24 cellular contexts compared by ENCODE assay signal in the genomic region with DNA sequence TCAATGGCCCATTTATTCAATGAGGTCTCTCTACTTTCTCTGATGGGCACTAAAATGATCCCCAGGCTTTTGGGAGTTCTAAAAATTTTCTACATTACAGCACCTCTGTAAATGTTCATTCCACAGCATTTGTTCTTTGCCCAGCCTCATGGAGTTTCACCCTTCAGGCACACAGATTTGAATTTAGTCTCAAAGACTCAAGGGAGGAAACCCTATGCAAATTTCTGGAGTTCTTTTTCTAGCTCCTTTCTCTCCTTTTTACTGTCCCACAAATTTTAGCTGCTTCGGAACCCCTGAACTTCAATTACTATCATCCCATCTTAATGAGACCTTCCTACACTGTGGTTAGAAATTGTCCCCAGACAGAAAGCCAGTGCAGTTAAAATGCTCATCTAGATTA. TPM values are rescaled to one million over a fixed set of nuclear protein-coding genes. Genes with fewer than 3 reads are reported as not detected.
A peak's percentile ranks its signal among the peaks of the same experiment; 100 is the strongest.
DNase-seq lines count a peak whose midpoint lies in the region; ATAC-seq and TF ChIP-seq lines count a peak whose summit lies in the region.
"Had no signal": no experiment of that assay in that cellular context is flagged by ENCODE, and none has a peak within 500 bp of the region (broad histone marks: within the 10 kb centered on the region; RNA-seq: fewer than 3 reads in every experiment).

No MANE protein-coding gene starts in this region.

- H3K4me1 Mint-ChIP-seq in neural progenitor cell, result no peaks in the 10 kb centered on the region
- H3K4me1 Mint-ChIP-seq: CD14-positive monocyte; CD8-positive, alpha-beta memory T cell had no signal

- no peak overlapping the region for H3K18ac ChIP-seq in neuronal stem cell (ENCODE audit: low read length)

- no CpG with 5 or more reads among the region's 1 CpG for WGBS in neuronal stem cell (ENCODE audit: extremely low coverage in 2 of 2, insufficient read length in 2 of 2, insufficient replicate concordance in 1 of 2), 2 donors

- H3K4me3 Mint-ChIP-seq in neural progenitor cell, result no peak overlapping the region
- H3K4me3 Mint-ChIP-seq: CD14-positive monocyte; CD4-positive, alpha-beta T cell; CD8-positive, alpha-beta memory T cell; HFFc6 had no signal

- no peak overlapping the region for H2BK5ac ChIP-seq in neuronal stem cell (ENCODE audit: low read length)

- no peaks in the 10 kb centered on the region for H3K79me1 ChIP-seq in neuronal stem cell (ENCODE audit: low read depth, low read length)

- no peak overlapping the region for H2AK5ac ChIP-seq in neuronal stem cell (ENCODE audit: low read depth, low read length)

- H2BK12ac ChIP-seq in neuronal stem cell (ENCODE audit: low read length), result no peak overlapping the region

- no peak overlapping the region for H3K14ac ChIP-seq in neuronal stem cell (ENCODE audit: low read length)

- no peaks in the 10 kb centered on the region for H3K9me3 ChIP-seq in DOHH2 (ENCODE audit: control insufficient read depth, insufficient read depth, low read length)
- no peaks in the 10 kb centered on the region for H3K9me3 ChIP-seq in OCI-LY1 (ENCODE audit: low read length)
- H3K9me3 ChIP-seq in neural progenitor cell (ENCODE audit: low read depth), result no peaks in the 10 kb centered on the region
- H3K9me3 ChIP-seq in neuronal stem cell (replicated peaks in 1 of 2; ENCODE audit: control insufficient read depth in 2 of 2, insufficient read depth in 1 of 2, low read depth in 1 of 2, low read length in 2 of 2), result no peaks in the 10 kb centered on the region
- H3K9me3 ChIP-seq: A549; BE2C; BLaER1 treated with 17β-estradiol and CSF1 and Interleukin-3, amounts not matched to agents 10 nM and 100 nM; HAP-1 had no signal

- no peaks in the 10 kb centered on the region for H3K36me3 Mint-ChIP-seq in neural progenitor cell
- H3K36me3 Mint-ChIP-seq: CD14-positive monocyte; CD8-positive, alpha-beta memory T cell had no signal

- H3K27ac Mint-ChIP-seq in neural progenitor cell, result no peak overlapping the region
- H3K27ac Mint-ChIP-seq: CD14-positive monocyte; CD4-positive, alpha-beta T cell; HFFc6 had no signal

- peaks cover 3% of the 10 kb centered on the region for H3K27me3 Mint-ChIP-seq in neural progenitor cell (ENCODE audit: insufficient read depth, low read depth)
- H3K27me3 Mint-ChIP-seq: CD4-positive, alpha-beta T cell had no signal

- no peak overlapping the region for H4K91ac ChIP-seq in neuronal stem cell (ENCODE audit: low read depth, low read length, poor library complexity)

- H3K36me3 ChIP-seq in DOHH2 (ENCODE audit: control insufficient read depth, low read length), result no peaks in the 10 kb centered on the region
- H3K36me3 ChIP-seq in OCI-LY1 (ENCODE audit: insufficient read depth, low read length), result no peaks in the 10 kb centered on the region
- no peaks in the 10 kb centered on the region for H3K36me3 ChIP-seq in neural progenitor cell
- no peaks in the 10 kb centered on the region for H3K36me3 ChIP-seq in neuronal stem cell (replicated peaks in 1 of 2; ENCODE audit: control insufficient read depth in 2 of 2, insufficient read depth in 2 of 2, low read length in 2 of 2)
- H3K36me3 ChIP-seq: BE2C; BLaER1 treated with 17β-estradiol and CSF1 and Interleukin-3, amounts not matched to agents 10 nM and 100 nM; HAP-1 had no signal

- H4K20me1 ChIP-seq in DOHH2 (ENCODE audit: control insufficient read depth, insufficient read depth, low read depth, low read length) (no peaks in the 10 kb centered on the region), OCI-LY1 (ENCODE audit: insufficient read depth, low read length) (no peaks in the 10 kb centered on the region), neural progenitor cell (ENCODE audit: low read depth) (no peaks in the 10 kb centered on the region)
- H4K20me1 ChIP-seq: BLaER1 treated with 17β-estradiol and CSF1 and Interleukin-3, amounts not matched to agents 10 nM and 100 nM had no signal

- H3K9ac ChIP-seq in OCI-LY1 (ENCODE audit: low read length) (no peak overlapping the region), neural progenitor cell (no peak overlapping the region), neuronal stem cell (ENCODE audit: low read depth, low read length, poor library complexity) (no peak overlapping the region)
- H3K9ac ChIP-seq: BLaER1 treated with 17β-estradiol and CSF1 and Interleukin-3, amounts not matched to agents 10 nM and 100 nM had no signal

- DNase-seq in neural progenitor cell (ENCODE audit: low spot score) (no peak), neuronal stem cell (ENCODE audit: low spot score) (no peak)
- DNase-seq: 8988T; ACHN; AML-193; BE2C; Calu3; CD4-positive, alpha-beta T cell; CD8-positive, alpha-beta memory T cell; COR-L47; DMS53; DMS79 treated with DMSO at 0.1 percent for 48 hours; GOT3; HFFc6 had no signal

- H3K4ac ChIP-seq in neuronal stem cell (ENCODE audit: low read length), result no peak overlapping the region

- H3F3A ChIP-seq in DOHH2 (ENCODE audit: control insufficient read depth, insufficient read depth), result no peaks in the 10 kb centered on the region; the same call in 1 of the 2 replicates
- H3F3A ChIP-seq in OCI-LY1 (ENCODE audit: insufficient read depth, low read length), result no peaks in the 10 kb centered on the region
- H3F3A ChIP-seq in neural progenitor cell (ENCODE audit: low read depth), result no peaks in the 10 kb centered on the region

- H4K8ac ChIP-seq in neuronal stem cell (ENCODE audit: low read depth, low read length), result no peak overlapping the region

- H2BK15ac ChIP-seq in neuronal stem cell (ENCODE audit: low read length), result no peak overlapping the region

- H3K27me3 ChIP-seq in DOHH2 (ENCODE audit: control insufficient read depth, low read length) (no peaks in the 10 kb centered on the region), OCI-LY1 (ENCODE audit: insufficient read depth, low read length) (no peaks in the 10 kb centered on the region), neural progenitor cell (no peaks in the 10 kb centered on the region), neuronal stem cell (ENCODE audit: control insufficient read depth in 3 of 3, insufficient read depth in 3 of 3, low read depth in 1 of 3, low read length in 3 of 3) (no peaks in the 10 kb centered on the region)
- H3K27me3 ChIP-seq: BE2C; BLaER1 treated with 17β-estradiol and CSF1 and Interleukin-3, amounts not matched to agents 10 nM and 100 nM had no signal

- H3K4me1 ChIP-seq in DOHH2 (ENCODE audit: control insufficient read depth, low read length), result peaks cover 27% of the 10 kb centered on the region
- peaks cover 22% of the 10 kb centered on the region for H3K4me1 ChIP-seq in OCI-LY1 (ENCODE audit: insufficient read depth, low read length, severe bottlenecking)
- no peaks in the 10 kb centered on the region for H3K4me1 ChIP-seq in neural progenitor cell
- no peaks in the 10 kb centered on the region for H3K4me1 ChIP-seq in neuronal stem cell (ENCODE audit: control insufficient read depth in 2 of 2, insufficient read depth in 1 of 2, low read depth in 1 of 2, low read length in 2 of 2)
- H3K4me1 ChIP-seq: A549; BE2C; BLaER1 treated with 17β-estradiol and CSF1 and Interleukin-3, amounts not matched to agents 10 nM and 100 nM; HAP-1 had no signal

- ATAC-seq in HG02870 (IDR thresholded peaks at IDR 0.05; ENCODE audit: unreplicated experiment), result peak; percentile 68
- no peak for ATAC-seq in HG03460 (IDR thresholded peaks at IDR 0.05; ENCODE audit: unreplicated experiment)
- no peak for ATAC-seq in GM19467 (IDR thresholded peaks at IDR 0.05; ENCODE audit: unreplicated experiment)
- ATAC-seq: A549, GM12878 had no signal

- peak overlapping the region; percentile 65 for H3K4me3 ChIP-seq in DOHH2 (ENCODE audit: low read length)
- no peak overlapping the region for H3K4me3 ChIP-seq in OCI-LY1 (ENCODE audit: low read depth, low read length, poor library complexity, severe bottlenecking)
- H3K4me3 ChIP-seq in neural progenitor cell, result no peak overlapping the region
- no peak overlapping the region for H3K4me3 ChIP-seq in neuronal stem cell (ENCODE audit: low read length in 2 of 2)
- H3K4me3 ChIP-seq: A549; BLaER1 treated with 17β-estradiol and CSF1 and Interleukin-3, amounts not matched to agents 10 nM and 100 nM; GM12878; HAP-1 had no signal

- H3K79me2 ChIP-seq in DOHH2 (ENCODE audit: control insufficient read depth, low read length), result no peaks in the 10 kb centered on the region
- no peaks in the 10 kb centered on the region for H3K79me2 ChIP-seq in OCI-LY1 (ENCODE audit: insufficient read depth, low read length)
- H3K79me2 ChIP-seq in neural progenitor cell (ENCODE audit: low read depth), result no peaks in the 10 kb centered on the region

- H3K4me2 ChIP-seq in DOHH2 (ENCODE audit: low read length) (peak overlapping the region; percentile 84), OCI-LY1 (ENCODE audit: low read length) (no peak overlapping the region), neural progenitor cell (no peak overlapping the region), neuronal stem cell (ENCODE audit: insufficient read depth, low read length, poor library complexity, severe bottlenecking) (no peak overlapping the region)
- H3K4me2 ChIP-seq: A549; BLaER1 treated with 17β-estradiol and CSF1 and Interleukin-3, amounts not matched to agents 10 nM and 100 nM had no signal

- TF ChIP-seq CTCF in DOHH2 (IDR thresholded peaks at IDR 0.05; ENCODE audit: low read depth, low read length, poor library complexity, severe bottlenecking) (no peak), OCI-LY1 (IDR thresholded peaks at IDR 0.05; ENCODE audit: low read length) (no peak), neural progenitor cell (IDR thresholded peaks at IDR 0.05) (no peak)

- no peaks in the 10 kb centered on the region for H3K9me3 Mint-ChIP-seq in neural progenitor cell
- H3K9me3 Mint-ChIP-seq: CD4-positive, alpha-beta T cell; CD8-positive, alpha-beta memory T cell; HFFc6 had no signal

- no peak overlapping the region for H2BK120ac ChIP-seq in neuronal stem cell (ENCODE audit: low read depth, low read length)

- H2AFZ ChIP-seq in OCI-LY1 (ENCODE audit: low read length), result peak overlapping the region; percentile 74
- peak overlapping the region; percentile 72 for H2AFZ ChIP-seq in neural progenitor cell (replicated peaks)
- no peak overlapping the region for H2AFZ ChIP-seq in neuronal stem cell (ENCODE audit: low read length)

- H3K9me2 ChIP-seq in DOHH2 (replicated peaks; ENCODE audit: control insufficient read depth, low read length) (no peaks in the 10 kb centered on the region), OCI-LY1 (ENCODE audit: low read depth, low read length) (no peaks in the 10 kb centered on the region)

- H3K27ac ChIP-seq in DOHH2 (ENCODE audit: low read depth, low read length), result peak overlapping the region; percentile 72
- no peak overlapping the region for H3K27ac ChIP-seq in OCI-LY1 (ENCODE audit: low read depth, low read length, poor library complexity, severe bottlenecking)
- no peak overlapping the region for H3K27ac ChIP-seq in neural progenitor cell
- no peak overlapping the region for H3K27ac ChIP-seq in neuronal stem cell (replicated peaks; ENCODE audit: low read length)
- H3K27ac ChIP-seq: A549; BLaER1 treated with 17β-estradiol and CSF1 and Interleukin-3, amounts not matched to agents 10 nM and 100 nM had no signal

- H3K23ac ChIP-seq in neuronal stem cell (ENCODE audit: low read depth, low read length, poor library complexity), result no peak overlapping the region

RNA-seq across cellular contexts. Expression of a gene that starts 17.5 kb away (rescaled TPM):
- total RNA-seq in neural progenitor cell (ENCODE audit: low replicate concordance), result 19.4 and 31.4 TPM in 2 replicates
- polyA plus RNA-seq in neuronal stem cell (2013, experiment 1 of 2), result 34.7 TPM
- polyA plus RNA-seq in neuronal stem cell (2013, experiment 2 of 2), result 36.2 TPM

RNA-seq across cellular contexts. Expression of a gene that starts 51.3 kb away (rescaled TPM):
- 9.3 and 11.0 TPM in 2 replicates for total RNA-seq in neural progenitor cell (ENCODE audit: low replicate concordance)
- 4.7 TPM for polyA plus RNA-seq in neuronal stem cell (2013, experiment 1 of 2)
- polyA plus RNA-seq in neuronal stem cell (2013, experiment 2 of 2), result 4.9 TPM
